In the genomic region with DNA sequence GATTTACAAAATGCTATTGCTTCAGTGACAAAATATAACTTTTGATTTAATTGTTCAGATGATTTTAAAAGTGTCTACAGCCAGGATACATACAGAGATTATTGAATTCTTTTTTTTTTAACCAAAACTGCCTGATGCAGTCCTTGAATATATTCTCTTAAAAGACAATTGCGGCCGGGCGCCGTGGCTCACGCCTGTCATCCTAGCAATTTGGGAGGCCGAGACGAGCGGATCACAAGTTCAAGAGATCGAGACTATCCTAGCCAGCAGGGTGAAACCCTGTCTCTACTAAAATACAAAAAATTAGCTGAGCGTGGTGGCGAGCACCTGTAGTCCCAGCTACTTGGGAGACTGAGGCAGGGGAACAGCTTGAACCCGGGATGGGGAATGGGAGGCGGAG, we compare ENCODE assay signal across 37 cellular contexts.
DNase-seq lines count a peak whose midpoint lies in the region; ATAC-seq, FAIRE-seq and TF ChIP-seq lines count a peak whose summit lies in the region.
"Had no signal": no experiment of that assay in that cellular context is flagged by ENCODE, and none has a peak within 500 bp of the region (broad histone marks: within the 10 kb centered on the region; RNA-seq: fewer than 3 reads in every experiment).

No MANE protein-coding gene starts in this region.

- ATAC-seq in Right ventricle myocardium inferior = no peak
- no peak for ATAC-seq in right cardiac atrium
- no peak for ATAC-seq in left ventricle myocardium superior
- no peak for ATAC-seq in activated CD8-positive, alpha-beta memory T cell treated with anti-CD3 and anti-CD28 coated beads, Interleukin-2, amount 10 ng/mL, durations not matched to agents 7 days and 5 days
- ATAC-seq: A549; CD8-positive, alpha-beta T cell had no signal

- intact Hi-C loops in Right ventricle myocardium inferior (cut with DNase I) = no loop called here
- intact Hi-C loops in right cardiac atrium (cut with DNase I) = no loop called here
- intact Hi-C loops in left ventricle myocardium superior (cut with micrococcal nuclease) = no loop called here
- intact Hi-C loops in left ventricle myocardium inferior (cut with micrococcal nuclease) = no loop called here
- intact Hi-C loops in kidney (cut with DNase I) = no loop called here
- intact Hi-C loops in posterior vena cava (cut with DNase I) = no loop called here

- TF ChIP-seq CTCF in left ventricle myocardium inferior (IDR thresholded peaks at IDR 0.05; ENCODE audit: borderline replicate concordance) = no peak
- TF ChIP-seq CTCF in kidney (IDR thresholded peaks at IDR 0.05; ENCODE audit: borderline replicate concordance, extremely low read depth, insufficient read depth) = no peak

- H3K27me3 ChIP-seq in right cardiac atrium (ENCODE audit: control insufficient read depth, insufficient read depth) (no peaks in the 10 kb centered on the region), left ventricle myocardium inferior (ENCODE audit: low read depth) (no peaks in the 10 kb centered on the region)
- H3K27me3 ChIP-seq: BE2C; BLaER1; BLaER1 treated with 17β-estradiol and CSF1 and Interleukin-3, amounts not matched to agents 10 nM and 100 nM had no signal

- H3K27ac ChIP-seq in right cardiac atrium (ENCODE audit: low read length) (no peak overlapping the region), left ventricle myocardium inferior (replicated peaks) (no peak overlapping the region), kidney (ENCODE audit: low read depth in 2 of 2, low read length in 2 of 2) (no peak overlapping the region)
- H3K27ac ChIP-seq: 22Rv1; A549; BLaER1; BLaER1 treated with 17β-estradiol and CSF1 and Interleukin-3, amounts not matched to agents 10 nM and 100 nM; C4-2B had no signal

- CTCF ChIA-PET in activated CD8-positive, alpha-beta memory T cell treated with anti-CD3 and anti-CD28 coated beads, Interleukin-2, amount 10 ng/mL, durations not matched to agents 7 days and 5 days (lab: Charles Lee) = no interaction called here

- DNase-seq in Right ventricle myocardium inferior (ENCODE audit: missing footprints) (peak; percentile 37), right cardiac atrium (no peak), left ventricle myocardium superior (peak; percentile 20), left ventricle myocardium inferior (no peak), kidney (peak; percentile 43), posterior vena cava (ENCODE audit: low spot score) (peak; percentile 36), immature natural killer cell (no peak)
- DNase-seq in activated CD8-positive, alpha-beta memory T cell treated with anti-CD3 and anti-CD28 coated beads, Interleukin-2, amount 10 ng/mL, durations not matched to agents 7 days and 5 days = no peak
- DNase-seq: 8988T; ACHN; AML-193; BE2C; C1 segment of cervical spinal cord; Caco-2; Calu3; CD4-positive, alpha-beta memory T cell; CD4-positive, alpha-beta T cell; CD4-positive, CD25-positive, alpha-beta regulatory T cell; CD8-positive, alpha-beta memory T cell; CD8-positive, alpha-beta T cell; COR-L47; DMS 273 treated with DMSO at 0.1 percent for 48 hours; DMS153; DMS53; DMS79; DMS79 treated with DMSO at 0.1 percent for 48 hours; DND-41; EL had no signal

- H3K4me1 Mint-ChIP-seq in immature natural killer cell = no peaks in the 10 kb centered on the region
- no peaks in the 10 kb centered on the region for H3K4me1 Mint-ChIP-seq in activated CD8-positive, alpha-beta memory T cell treated with anti-CD3 and anti-CD28 coated beads, Interleukin-2, amount 10 ng/mL, durations not matched to agents 7 days and 5 days
- H3K4me1 Mint-ChIP-seq: B cell; CD14-positive monocyte; CD4-positive, alpha-beta memory T cell; CD4-positive, CD25-positive, alpha-beta regulatory T cell; CD8-positive, alpha-beta memory T cell had no signal

- H3K9me3 Mint-ChIP-seq in immature natural killer cell = peaks cover 10 to 49% (median 30%) of the 10 kb centered on the region in 6 donors
- H3K9me3 Mint-ChIP-seq in activated CD8-positive, alpha-beta memory T cell treated with anti-CD3 and anti-CD28 coated beads, Interleukin-2, amount 10 ng/mL, durations not matched to agents 7 days and 5 days (ENCODE audit: low read depth) = peaks cover 4% of the 10 kb centered on the region

- FAIRE-seq in kidney (lab: Jason Lieb, UNC) = no peak
- FAIRE-seq: A204.1, A549, D721Med had no signal

- no peaks in the 10 kb centered on the region for H3K36me3 ChIP-seq in left ventricle myocardium inferior
- no peaks in the 10 kb centered on the region for H3K36me3 ChIP-seq in kidney (ENCODE audit: control insufficient read depth in 1 of 2, insufficient read depth in 2 of 2, low read length in 2 of 2)
- H3K36me3 ChIP-seq: BE2C; BLaER1; BLaER1 treated with 17β-estradiol and CSF1 and Interleukin-3, amounts not matched to agents 10 nM and 100 nM had no signal

- H3K4me3 ChIP-seq in right cardiac atrium (ENCODE audit: low read length) (no peak overlapping the region), left ventricle myocardium inferior (no peak overlapping the region), kidney (ENCODE audit: low read length in 2 of 2) (no peak overlapping the region)
- H3K4me3 ChIP-seq: A549; BLaER1; BLaER1 treated with 17β-estradiol and CSF1 and Interleukin-3, amounts not matched to agents 10 nM and 100 nM had no signal

- H3K9me3 ChIP-seq in right cardiac atrium (ENCODE audit: control insufficient read depth, low read length) = no peaks in the 10 kb centered on the region
- peaks cover 25% of the 10 kb centered on the region for H3K9me3 ChIP-seq in left ventricle myocardium inferior (replicated peaks)
- no peaks in the 10 kb centered on the region for H3K9me3 ChIP-seq in kidney (ENCODE audit: control insufficient read depth in 1 of 2, low read length in 2 of 2)
- H3K9me3 ChIP-seq: BE2C, BLaER1, Caco-2 had no signal

- no peaks in the 10 kb centered on the region for H3K4me1 ChIP-seq in right cardiac atrium (ENCODE audit: control insufficient read depth, insufficient read depth, low read length)
- H3K4me1 ChIP-seq in left ventricle myocardium inferior = no peaks in the 10 kb centered on the region
- H3K4me1 ChIP-seq in kidney (ENCODE audit: control insufficient read depth in 1 of 2, insufficient read depth in 1 of 2, low read depth in 1 of 2, low read length in 2 of 2) = no peaks in the 10 kb centered on the region
- H3K4me1 ChIP-seq: A549; BE2C; BLaER1; BLaER1 treated with 17β-estradiol and CSF1 and Interleukin-3, amounts not matched to agents 10 nM and 100 nM had no signal

- peaks cover 0 to 3% (median 0%) of the 10 kb centered on the region in 3 donors for H3K27me3 Mint-ChIP-seq in immature natural killer cell (ENCODE audit: low read depth in 3 of 3)
- H3K27me3 Mint-ChIP-seq in activated CD8-positive, alpha-beta memory T cell treated with anti-CD3 and anti-CD28 coated beads, Interleukin-2, amount 10 ng/mL, durations not matched to agents 7 days and 5 days = no peaks in the 10 kb centered on the region
- H3K27me3 Mint-ChIP-seq: B cell; CD4-positive, alpha-beta memory T cell; CD4-positive, alpha-beta T cell; CD4-positive, CD25-positive, alpha-beta regulatory T cell; CD8-positive, alpha-beta memory T cell had no signal

- 84% methylated on average over 13 of the region's 13 CpGs for WGBS in right cardiac atrium

- H3K36me3 Mint-ChIP-seq in immature natural killer cell = peaks cover 0 to 6% (median 0%) of the 10 kb centered on the region in 3 donors
- H3K36me3 Mint-ChIP-seq in activated CD8-positive, alpha-beta memory T cell treated with anti-CD3 and anti-CD28 coated beads, Interleukin-2, amount 10 ng/mL, durations not matched to agents 7 days and 5 days = no peaks in the 10 kb centered on the region
- H3K36me3 Mint-ChIP-seq: CD14-positive monocyte; CD4-positive, alpha-beta memory T cell; CD4-positive, CD25-positive, alpha-beta regulatory T cell; CD8-positive, alpha-beta memory T cell; CD8-positive, alpha-beta T cell had no signal

- H3K27ac Mint-ChIP-seq in immature natural killer cell = no peak overlapping the region
- no peak overlapping the region for H3K27ac Mint-ChIP-seq in activated CD8-positive, alpha-beta memory T cell treated with anti-CD3 and anti-CD28 coated beads, Interleukin-2, amount 10 ng/mL, durations not matched to agents 7 days and 5 days
- H3K27ac Mint-ChIP-seq: B cell; CD14-positive monocyte; CD4-positive, alpha-beta memory T cell; CD4-positive, alpha-beta T cell; CD4-positive, CD25-positive, alpha-beta regulatory T cell; CD8-positive, alpha-beta memory T cell; CD8-positive, alpha-beta T cell had no signal

- no peak overlapping the region for H3K4me3 Mint-ChIP-seq in immature natural killer cell
- H3K4me3 Mint-ChIP-seq in activated CD8-positive, alpha-beta memory T cell treated with anti-CD3 and anti-CD28 coated beads, Interleukin-2, amount 10 ng/mL, durations not matched to agents 7 days and 5 days = no peak overlapping the region
- H3K4me3 Mint-ChIP-seq: B cell; CD14-positive monocyte; CD4-positive, alpha-beta memory T cell; CD4-positive, alpha-beta T cell; CD4-positive, CD25-positive, alpha-beta regulatory T cell; CD8-positive, alpha-beta memory T cell; CD8-positive, alpha-beta T cell had no signal

- H3K9ac ChIP-seq in kidney (ENCODE audit: low read length in 2 of 2) = no peak overlapping the region
- H3K9ac ChIP-seq: BLaER1; BLaER1 treated with 17β-estradiol and CSF1 and Interleukin-3, amounts not matched to agents 10 nM and 100 nM had no signal

Comparison
In these comparisons a context has a peak if more than half of its experiments do, and no peak if none do; other contexts are left out.
1. DNase-seq: peak in Right ventricle myocardium inferior (single experiment), left ventricle myocardium superior (single experiment), kidney (single experiment) and posterior vena cava (single experiment); none in right cardiac atrium (0 of 3), left ventricle myocardium inferior (single experiment), immature natural killer cell (0 of 3) and activated CD8-positive, alpha-beta memory T cell treated with anti-CD3 and anti-CD28 coated beads, Interleukin-2, amount 10 ng/mL, durations not matched to agents 7 days and 5 days (single experiment).